2 cellular contexts compared by ENCODE assay signal in genomic region chr7:143264196-143264568, GRCh38. TPM values are rescaled to one million over a fixed set of nuclear protein-coding genes. Genes with fewer than 3 reads are reported as not detected.
DNase-seq lines count a peak whose midpoint lies in the region; ATAC-seq lines count a peak whose summit lies in the region.
"Not testable (repeated sequence)": the region's sequence is repeated elsewhere in the genome, so short reads cannot be mapped to it uniquely, and the experiment has no call there.

No MANE protein-coding gene starts in this region.

- not testable (repeated sequence) for DNase-seq in activated T-cell treated with anti-CD3 and anti-CD28 coated beads, Interleukin-2, amount 50 U/mL, for 72 hours

- H3K27ac ChIP-seq in rectal smooth muscle tissue (ENCODE audit: low read depth, low read length), result peak overlapping the region; percentile 87

- not testable (repeated sequence) for H3K4me1 ChIP-seq in rectal smooth muscle tissue (ENCODE audit: control insufficient read depth, insufficient read depth, low read length)

- peak overlapping the region; percentile 80 for H3K4me3 ChIP-seq in rectal smooth muscle tissue (ENCODE audit: low read length)

- H3K4me3 Mint-ChIP-seq in activated T-cell treated with anti-CD3 and anti-CD28 coated beads, Interleukin-2, amount 50 U/mL, for 72 hours, result peak overlapping the region; percentile 96 to 99

- peaks cover 14% of the 10 kb centered on the region for H3K36me3 ChIP-seq in rectal smooth muscle tissue (ENCODE audit: control insufficient read depth, insufficient read depth, low read length)

- not testable (repeated sequence) for H3K27me3 ChIP-seq in rectal smooth muscle tissue (ENCODE audit: control insufficient read depth, insufficient read depth, low read length)

- not testable (repeated sequence) for ATAC-seq in activated T-cell treated with anti-CD3 and anti-CD28 coated beads, Interleukin-2, amount 50 U/mL, for 72 hours (replicated peaks in 1 of 2)

- not testable (repeated sequence) for H3K9me3 Mint-ChIP-seq in activated T-cell treated with anti-CD3 and anti-CD28 coated beads, Interleukin-2, amount 50 U/mL, for 72 hours

- peaks cover 63% of the 10 kb centered on the region for H3K4me1 Mint-ChIP-seq in activated T-cell treated with anti-CD3 and anti-CD28 coated beads, Interleukin-2, amount 50 U/mL, for 72 hours (ENCODE audit: low read depth)

- not testable (repeated sequence) for H3K9ac ChIP-seq in rectal smooth muscle tissue (ENCODE audit: low read length)

- not testable (repeated sequence) for H3K27me3 Mint-ChIP-seq in activated T-cell treated with anti-CD3 and anti-CD28 coated beads, Interleukin-2, amount 50 U/mL, for 72 hours (ENCODE audit: low read depth)

- peak overlapping the region; percentile 99 for H3K27ac Mint-ChIP-seq in activated T-cell treated with anti-CD3 and anti-CD28 coated beads, Interleukin-2, amount 50 U/mL, for 72 hours

- peaks cover 12 to 24% of the 10 kb centered on the region in 2 donors for H3K36me3 Mint-ChIP-seq in activated T-cell treated with anti-CD3 and anti-CD28 coated beads, Interleukin-2, amount 50 U/mL, for 72 hours (ENCODE audit: insufficient read depth in 2 of 2)

RNA-seq across cellular contexts. Expression of gene GSTK1, which starts 0.9 kb away (rescaled TPM):
- total RNA-seq in activated T-cell treated with anti-CD3 and anti-CD28 coated beads, Interleukin-2, amount 50 U/mL, for 72 hours, result 100 to 1,000 TPM; 242 to 298 TPM

RNA-seq across cellular contexts. Expression of gene TMEM139, which starts 20.6 kb away (rescaled TPM):
- total RNA-seq in activated T-cell treated with anti-CD3 and anti-CD28 coated beads, Interleukin-2, amount 50 U/mL, for 72 hours, result 1 to 10 TPM; 1.3 to 1.5 TPM

RNA-seq across cellular contexts. Expression of gene CASP2, which starts 24.0 kb away (rescaled TPM):
- 100 to 1,000 TPM; 126 to 128 TPM for total RNA-seq in activated T-cell treated with anti-CD3 and anti-CD28 coated beads, Interleukin-2, amount 50 U/mL, for 72 hours

RNA-seq across cellular contexts. Expression of gene TAS2R40, which starts 42.3 kb away (rescaled TPM):
- total RNA-seq in activated T-cell treated with anti-CD3 and anti-CD28 coated beads, Interleukin-2, amount 50 U/mL, for 72 hours, result not detected

RNA-seq across cellular contexts. Expression of gene CLCN1, which starts 51.7 kb away (rescaled TPM):
- under 1 TPM in 1 of 2 donors, not detected in 1; 0.09 TPM for total RNA-seq in activated T-cell treated with anti-CD3 and anti-CD28 coated beads, Interleukin-2, amount 50 U/mL, for 72 hours
